15 cellular contexts compared by ENCODE assay signal in genomic region chr4:38950159-38950558, GRCh38.
DNase-seq lines count a peak whose midpoint lies in the region; ATAC-seq, FAIRE-seq and TF ChIP-seq lines count a peak whose summit lies in the region.
"Had no signal": no experiment of that assay in that cellular context is flagged by ENCODE, and none has a peak within 500 bp of the region (broad histone marks: within the 10 kb centered on the region; RNA-seq: fewer than 3 reads in every experiment).

No MANE protein-coding gene starts in this region.

- ATAC-seq in activated naive CD8-positive, alpha-beta T cell treated with anti-CD3 and anti-CD28 coated beads, Interleukin-2, amount 50 U/mL, for 24 hours = no peak

- in situ Hi-C loops in G401 (cut with HindIII; ENCODE audit: low sequenced_read_pairs) = no loop called here

- no TSS peak for BruUV-seq in PC-9 (replicated peaks; lab: Mats Ljungman, UMichigan)

- H4K20me1 ChIP-seq in PC-9 (ENCODE audit: insufficient read depth) = no peaks in the 10 kb centered on the region
- H4K20me1 ChIP-seq in H1 (replicated peaks in 1 of 2; ENCODE audit: control insufficient read depth in 1 of 2, insufficient read depth in 2 of 2, low read length in 2 of 2) = no peaks in the 10 kb centered on the region

- no peak overlapping the region for H4K91ac ChIP-seq in H1 (replicated peaks; ENCODE audit: insufficient read length, low read length)

- H3K56ac ChIP-seq in H1 (replicated peaks; ENCODE audit: insufficient read length, low read depth, low read length) = no peak overlapping the region

- H3K14ac ChIP-seq in H1 (ENCODE audit: insufficient read length) = no peak overlapping the region

- no peaks in the 10 kb centered on the region for H3K23me2 ChIP-seq in H1 (ENCODE audit: low read depth, low read length)

- no peak overlapping the region for H4K5ac ChIP-seq in H1 (ENCODE audit: insufficient read length, low read depth, low read length)

- no peaks in the 10 kb centered on the region for H3K27me3 Mint-ChIP-seq in activated naive CD8-positive, alpha-beta T cell treated with anti-CD3 and anti-CD28 coated beads, Interleukin-2, amount 50 U/mL, for 24 hours

- no peak overlapping the region for H3K4ac ChIP-seq in H1 (replicated peaks; ENCODE audit: insufficient read length, low read depth, low read length)

- H3K4me1 ChIP-seq in PC-9 (replicated peaks; ENCODE audit: insufficient read depth) = peaks cover 23% of the 10 kb centered on the region
- no peaks in the 10 kb centered on the region for H3K4me1 ChIP-seq in H1 (replicated peaks in 1 of 4; ENCODE audit: control insufficient read depth in 3 of 4, insufficient read depth in 4 of 4, low read length in 3 of 4)
- H3K4me1 ChIP-seq in rectal smooth muscle tissue (ENCODE audit: control insufficient read depth, insufficient read depth, low read length) = peaks cover 27% of the 10 kb centered on the region
- H3K4me1 ChIP-seq: ascending aorta, colonic mucosa had no signal

- peak; percentile 54 for DNase-seq in G401 (ENCODE audit: low spot score)
- DNase-seq in PC-9 = no peak
- no peak for DNase-seq in H1 (ENCODE audit: low read depth in 1 of 2, low spot score in 2 of 2)
- no peak for DNase-seq in stimulated activated CD4-positive, alpha-beta T cell treated with anti-CD3 and anti-CD28 coated beads, Interleukin-4, amount 100 ng/mL, for 4 hours
- no peak for DNase-seq in AG08396 (ENCODE audit: low spot score)
- no peak for DNase-seq in activated naive CD8-positive, alpha-beta T cell treated with anti-CD3 and anti-CD28 coated beads, Interleukin-2, amount 50 U/mL, for 24 hours
- DNase-seq: colonic mucosa, glutamatergic neuron, KG1, NCI-H1105, spleen had no signal

- H2BK5ac ChIP-seq in H1 (ENCODE audit: low read depth, low read length) = no peak overlapping the region

- no peaks in the 10 kb centered on the region for H3K36me3 Mint-ChIP-seq in activated naive CD8-positive, alpha-beta T cell treated with anti-CD3 and anti-CD28 coated beads, Interleukin-2, amount 50 U/mL, for 24 hours (ENCODE audit: low read depth)
- H3K36me3 Mint-ChIP-seq: type B pancreatic cell had no signal

- H3K9ac ChIP-seq in H1 (replicated peaks in 1 of 4; ENCODE audit: extremely low read depth in 1 of 4, low read depth in 3 of 4, low read length in 3 of 4) = no peak overlapping the region
- H3K9ac ChIP-seq in rectal smooth muscle tissue (ENCODE audit: low read length) = no peak overlapping the region

- H3K9me2 ChIP-seq in PC-9 (ENCODE audit: insufficient read depth) = no peaks in the 10 kb centered on the region

- H2BK12ac ChIP-seq in H1 (ENCODE audit: low read depth, low read length) = no peak overlapping the region

- no peak overlapping the region for H2AK5ac ChIP-seq in H1 (ENCODE audit: low read depth, low read length)

- no peak overlapping the region for H3K18ac ChIP-seq in H1 (ENCODE audit: extremely low read depth, low read length)

- H3K9me3 Mint-ChIP-seq in activated naive CD8-positive, alpha-beta T cell treated with anti-CD3 and anti-CD28 coated beads, Interleukin-2, amount 50 U/mL, for 24 hours = no peaks in the 10 kb centered on the region
- H3K9me3 Mint-ChIP-seq: type B pancreatic cell had no signal

- no peaks in the 10 kb centered on the region for H3K36me3 ChIP-seq in PC-9 (ENCODE audit: low read depth)
- no peaks in the 10 kb centered on the region for H3K36me3 ChIP-seq in H1 (ENCODE audit: control insufficient read depth in 2 of 4, insufficient read depth in 4 of 4, low read length in 3 of 4)
- no peaks in the 10 kb centered on the region for H3K36me3 ChIP-seq in rectal smooth muscle tissue (ENCODE audit: control insufficient read depth, insufficient read depth, low read length)
- H3K36me3 ChIP-seq: colonic mucosa had no signal

- no peak for TF ChIP-seq POLR2A in H1 (IDR thresholded peaks at IDR 0.05; ENCODE audit: control extremely low read depth in 1 of 2, low read depth in 2 of 2, low read length in 2 of 2)

- H3K4me2 ChIP-seq in PC-9 (no peak overlapping the region), H1 (ENCODE audit: insufficient read depth in 1 of 2, low read depth in 2 of 2, low read length in 2 of 2) (no peak overlapping the region)

- no peak for TF ChIP-seq EP300 in H1 (IDR thresholded peaks at IDR 0.05; ENCODE audit: borderline replicate concordance in 1 of 2, low read depth in 2 of 2, low read length in 2 of 2)

- no peaks in the 10 kb centered on the region for H3K79me2 ChIP-seq in PC-9 (ENCODE audit: low read depth)
- no peaks in the 10 kb centered on the region for H3K79me2 ChIP-seq in H1 (ENCODE audit: control insufficient read depth in 1 of 2, insufficient read depth in 2 of 2, low read length in 2 of 2)

- peaks cover 16% of the 10 kb centered on the region for H3K4me1 Mint-ChIP-seq in activated naive CD8-positive, alpha-beta T cell treated with anti-CD3 and anti-CD28 coated beads, Interleukin-2, amount 50 U/mL, for 24 hours

- no peak for TF ChIP-seq RAD21 in H1 (IDR thresholded peaks at IDR 0.05 in 1 of 2, conservative IDR thresholded peaks at IDR 0.05 in 1 of 2; ENCODE audit: low read depth in 2 of 2, low read length in 2 of 2)

- CTCF ChIA-PET in PC-9 (lab: Charles Lee) = no interaction called here
- CTCF ChIA-PET in H1 (lab: Charles Lee; ENCODE audit: partially characterized antibody) = interaction anchor here (0.7 to 1.2 kb wide), 3 partner anchors 49 to 185 kb away, joined by 3 to 4 read pairs (median 3); no protein-coding TSS in a partner anchor

- H2BK15ac ChIP-seq in H1 (ENCODE audit: low read length) = no peak overlapping the region

- no peaks in the 10 kb centered on the region for H3K9me3 ChIP-seq in PC-9 (ENCODE audit: insufficient read depth, low read depth)
- H3K9me3 ChIP-seq in H1 (ENCODE audit: insufficient read depth in 2 of 2, low read depth in 1 of 2, low read length in 1 of 2) = no peaks in the 10 kb centered on the region
- H3K9me3 ChIP-seq: ascending aorta, colonic mucosa, spleen had no signal

- H4K8ac ChIP-seq in H1 (ENCODE audit: extremely low read depth, insufficient read depth, low read length) = no peak overlapping the region

- H2BK20ac ChIP-seq in H1 (ENCODE audit: low read length) = no peak overlapping the region

- H3K79me1 ChIP-seq in H1 (ENCODE audit: low read depth, low read length) = no peaks in the 10 kb centered on the region

- no peak overlapping the region for H3K4me3 ChIP-seq in PC-9
- no peak overlapping the region for H3K4me3 ChIP-seq in H1 (ENCODE audit: extremely low read depth in 1 of 4, insufficient read depth in 2 of 4, low read depth in 3 of 4, low read length in 4 of 4)
- H3K4me3 ChIP-seq in rectal smooth muscle tissue (ENCODE audit: low read length) = no peak overlapping the region
- H3K4me3 ChIP-seq: ascending aorta, colonic mucosa, spleen had no signal

- no peak for TF ChIP-seq CTCF in PC-9 (conservative IDR thresholded peaks at IDR 0.05)
- no peak for TF ChIP-seq CTCF in H1 (IDR thresholded peaks at IDR 0.05; ENCODE audit: control extremely low read depth in 1 of 3, insufficient read depth in 1 of 3, low read depth in 1 of 3, low read length in 3 of 3)

- no peak overlapping the region for H3K27ac Mint-ChIP-seq in activated naive CD8-positive, alpha-beta T cell treated with anti-CD3 and anti-CD28 coated beads, Interleukin-2, amount 50 U/mL, for 24 hours
- H3K27ac Mint-ChIP-seq: type B pancreatic cell had no signal

- H2BK120ac ChIP-seq in H1 (replicated peaks; ENCODE audit: low read depth, low read length) = no peak overlapping the region

- H2AFZ ChIP-seq in PC-9 (no peak overlapping the region), H1 (ENCODE audit: low read length) (0 out of 2 replicates have a peak overlapping the region, but pooled peaks have one; percentile 0)

- POLR2A ChIA-PET in PC-9 (lab: Charles Lee; ENCODE audit: unreplicated experiment) (interaction anchor here (0.5 to 0.6 kb wide), 2 partner anchors 79 to 88 kb away, joined by 3 read pairs; no protein-coding TSS in a partner anchor), H1 (lab: Charles Lee; ENCODE audit: partially characterized antibody) (no interaction called here)

- H3F3A ChIP-seq in PC-9 (ENCODE audit: insufficient read depth, low read depth) = peaks cover 22% of the 10 kb centered on the region; the same call in 1 of the 2 replicates

- no peak overlapping the region for H3K23ac ChIP-seq in H1 (ENCODE audit: insufficient read length)

- WGBS in H1 (ENCODE audit: extremely low coverage in 1 of 2, insufficient coverage in 1 of 2, insufficient read length in 1 of 2, insufficient replicate concordance in 2 of 2, low coverage in 1 of 2, low lambda C conversion rate in 2 of 2, missing lambda C conversion rate in 1 of 2), 2 experiments = 88% methylated on average over 2 of the region's 2 CpGs; no CpG with 5 or more reads in 1 of the 2 experiments

- H3K27me3 ChIP-seq in PC-9 (ENCODE audit: insufficient read depth, low read depth) (no peaks in the 10 kb centered on the region), H1 (replicated peaks in 1 of 4; ENCODE audit: control insufficient read depth in 3 of 4, extremely low read depth in 1 of 4, insufficient read depth in 3 of 4, low read length in 3 of 4) (no peaks in the 10 kb centered on the region), rectal smooth muscle tissue (ENCODE audit: control insufficient read depth, insufficient read depth, low read length) (no peaks in the 10 kb centered on the region)
- H3K27me3 ChIP-seq: ascending aorta, colonic mucosa, spleen had no signal

- H3K27ac ChIP-seq in PC-9 (peak overlapping the region; percentile 75), H1 (ENCODE audit: low read depth, low read length) (no peak overlapping the region), rectal smooth muscle tissue (ENCODE audit: low read depth, low read length) (peak overlapping the region; percentile 88)
- H3K27ac ChIP-seq: ascending aorta had no signal

- intact Hi-C loops in PC-9 (cut with micrococcal nuclease; ENCODE audit: unreplicated experiment) = no loop called here

- no peak overlapping the region for H3K4me3 Mint-ChIP-seq in activated naive CD8-positive, alpha-beta T cell treated with anti-CD3 and anti-CD28 coated beads, Interleukin-2, amount 50 U/mL, for 24 hours
- H3K4me3 Mint-ChIP-seq: type B pancreatic cell had no signal

- FAIRE-seq in H1 (lab: Jason Lieb, UNC) = no peak
- FAIRE-seq: H54 had no signal

TF ChIP-seq in H1, 55 proteins besides CTCF, POLR2A, EP300 and RAD21 (continues in another document):
- TF ChIP-seq CHD1 (IDR thresholded peaks at IDR 0.05; ENCODE audit: low read depth, low read length) (no peak), KDM1A (IDR thresholded peaks at IDR 0.05; ENCODE audit: borderline replicate concordance, low read length) (no peak), SP2 (IDR thresholded peaks at IDR 0.05; ENCODE audit: low read length) (no peak), SAP30 (IDR thresholded peaks at IDR 0.05; ENCODE audit: insufficient read depth, insufficient replicate concordance, low read length) (no peak), BACH1 (IDR thresholded peaks at IDR 0.05; ENCODE audit: low read length) (no peak)
- TF ChIP-seq, protein P1, sequence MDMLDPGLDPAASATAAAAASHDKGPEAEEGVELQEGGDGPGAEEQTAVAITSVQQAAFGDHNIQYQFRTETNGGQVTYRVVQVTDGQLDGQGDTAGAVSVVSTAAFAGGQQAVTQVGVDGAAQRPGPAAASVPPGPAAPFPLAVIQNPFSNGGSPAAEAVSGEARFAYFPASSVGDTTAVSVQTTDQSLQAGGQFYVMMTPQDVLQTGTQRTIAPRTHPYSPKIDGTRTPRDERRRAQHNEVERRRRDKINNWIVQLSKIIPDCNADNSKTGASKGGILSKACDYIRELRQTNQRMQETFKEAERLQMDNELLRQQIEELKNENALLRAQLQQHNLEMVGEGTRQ (IDR thresholded peaks at IDR 0.05; ENCODE audit: low read length) = no peak
